In genomic region chr10:7258948-7259523, GRCh38 we compare ENCODE assay signal across 8 cellular contexts.
DNase-seq lines count a peak whose midpoint lies in the region; ATAC-seq and TF ChIP-seq lines count a peak whose summit lies in the region.

No MANE protein-coding gene starts in this region.

- H3K4me1 Mint-ChIP-seq in naive B cell (peaks cover 13 to 34% (median 17%) of the 10 kb centered on the region in 3 donors), glutamatergic neuron (ENCODE audit: low read depth, unreplicated experiment) (peaks cover 17% of the 10 kb centered on the region)

- no peak for TF ChIP-seq CTCF in glutamatergic neuron (IDR thresholded peaks at IDR 0.05; ENCODE audit: partially characterized antibody, unreplicated experiment)

- no peaks in the 10 kb centered on the region for H3K36me3 Mint-ChIP-seq in naive B cell
- no peaks in the 10 kb centered on the region for H3K36me3 Mint-ChIP-seq in glutamatergic neuron (ENCODE audit: unreplicated experiment)

- H3K27me3 Mint-ChIP-seq in naive B cell: no peaks in the 10 kb centered on the region
- no peaks in the 10 kb centered on the region for H3K27me3 Mint-ChIP-seq in glutamatergic neuron (ENCODE audit: unreplicated experiment)

- H3K9me3 Mint-ChIP-seq in naive B cell (no peaks in the 10 kb centered on the region), glutamatergic neuron (ENCODE audit: unreplicated experiment) (peaks cover 2% of the 10 kb centered on the region)

- peak overlapping the region in 1 of 6 donors; percentile 79 for H3K27ac Mint-ChIP-seq in naive B cell
- no peak overlapping the region for H3K27ac Mint-ChIP-seq in glutamatergic neuron (ENCODE audit: unreplicated experiment)

- ATAC-seq in GM18519 (IDR thresholded peaks at IDR 0.05; ENCODE audit: low FRiP score, unreplicated experiment) (peak; percentile 45), HG03442 (IDR thresholded peaks at IDR 0.05; ENCODE audit: unreplicated experiment) (peak; percentile 73), naive B cell (ENCODE audit: low read depth in 2 of 2) (peak; percentile 72 to 78)

- peak overlapping the region in 1 of 8 donors; percentile 11 for H3K4me3 Mint-ChIP-seq in naive B cell
- H3K4me3 Mint-ChIP-seq in glutamatergic neuron (ENCODE audit: unreplicated experiment): no peak overlapping the region

- peak; percentile 50 to 67 for DNase-seq in activated CD8-positive, alpha-beta memory T cell treated with anti-CD3 and anti-CD28 coated beads for 4 hours (ENCODE audit: low read depth in 2 of 2)
- DNase-seq in naive B cell (peak; percentile 36), NCI-H2171 (lab: John Stamatoyannopoulos, UW) (no peak), SHP77 (lab: John Stamatoyannopoulos, UW) (no peak), glutamatergic neuron (no peak), OCI-M1 (lab: John Stamatoyannopoulos, UW) (no peak)

Comparison
In these comparisons a context has a peak if more than half of its experiments do, and no peak if none do; other contexts are left out.
1. DNase-seq: peak in activated CD8-positive, alpha-beta memory T cell treated with anti-CD3 and anti-CD28 coated beads for 4 hours (2 of 2) and naive B cell (single experiment); none in NCI-H2171 (single experiment), SHP77 (0 of 2), glutamatergic neuron (single experiment) and OCI-M1 (single experiment).
2. Peak in every context shown above with its lines, with median percentiles within 50 percentile points of each other: ATAC-seq.